In genomic region chr2:64049633-64050220, GRCh38 we compare ENCODE assay signal across 7 cellular contexts. TPM values are rescaled to one million over a fixed set of nuclear protein-coding genes. Genes with fewer than 3 reads are reported as not detected.
DNase-seq lines count a peak whose midpoint lies in the region; ATAC-seq, FAIRE-seq and TF ChIP-seq lines count a peak whose summit lies in the region.

No MANE protein-coding gene starts in this region.

- H3K27me3 Mint-ChIP-seq in T-cell, result no peaks in the 10 kb centered on the region

- DNase-seq in GM12891 (ENCODE audit: insufficient read length, low spot score) (peak; percentile 32), NCI-H1436 (lab: John Stamatoyannopoulos, UW) (peak; percentile 61), T-cell (peak; percentile 44 to 76 (median 64)), adipocyte (ENCODE audit: low read depth) (peak; percentile 85), left ventricle myocardium superior (peak; percentile 44), skeletal muscle cell (ENCODE audit: low read depth) (peak; percentile 21)

- H3K27ac Mint-ChIP-seq in T-cell, result peak overlapping the region; percentile 58 to 77

- no peaks in the 10 kb centered on the region for H3K27me3 ChIP-seq in adipocyte (replicated peaks; ENCODE audit: control insufficient read depth, insufficient read depth, low read length)

- peak; percentile 94 for FAIRE-seq in GM12891 (lab: Jason Lieb, UNC)

- CTCF ChIA-PET in T-cell (lab: Charles Lee), result interaction anchor here (0.6 to 11.0 kb wide), 21 partner anchors 14 to 557 kb away, joined by 3 to 185 read pairs (median 4); partner anchors contain the start of gene AFTPH (in 1 of the 2)

- intact Hi-C loops in left ventricle myocardium superior (cut with micrococcal nuclease), result loop anchor here (2.0 to 5.0 kb wide), 2 partner anchors 278 to 439 kb away; no protein-coding TSS in a partner anchor

- POLR2A ChIA-PET in T-cell (lab: Charles Lee), result interaction anchor here in 1 of 2 donors (0.6 to 0.7 kb wide), 3 partner anchors 41 to 377 kb away, joined by 3 to 13 read pairs (median 3); no protein-coding TSS in a partner anchor

- peak; percentile 77 for ATAC-seq in HG02678 (IDR thresholded peaks at IDR 0.05; ENCODE audit: unreplicated experiment)
- peak; percentile 89 to 91 (median 90) for ATAC-seq in T-cell (replicated peaks in 1 of 4)
- peak; percentile 86 for ATAC-seq in left ventricle myocardium superior

- H3K4me3 Mint-ChIP-seq in T-cell, result no peak overlapping the region

- peaks cover 3% of the 10 kb centered on the region for H3K4me1 ChIP-seq in adipocyte (ENCODE audit: control insufficient read depth, insufficient read depth, low read length)

- peaks cover 36 to 49% (median 36%) of the 10 kb centered on the region in 3 donors for H3K4me1 Mint-ChIP-seq in T-cell

- H3K9me3 Mint-ChIP-seq in T-cell, result no peaks in the 10 kb centered on the region

- no peaks in the 10 kb centered on the region for H3K9me3 ChIP-seq in adipocyte (ENCODE audit: control insufficient read depth, low read length)

- H3K4me3 ChIP-seq in adipocyte (ENCODE audit: low read length) (no peak overlapping the region), skeletal muscle cell (ENCODE audit: low read depth, low read length) (no peak overlapping the region)

- no peak for TF ChIP-seq POLR2A in GM12891 (IDR thresholded peaks at IDR 0.05; ENCODE audit: low read depth, low read length)

- no peaks in the 10 kb centered on the region for H3K36me3 ChIP-seq in adipocyte (ENCODE audit: control insufficient read depth, insufficient read depth, low read length, severe bottlenecking)

- H3K9ac ChIP-seq in adipocyte (ENCODE audit: low read length), result no peak overlapping the region

- H3K36me3 Mint-ChIP-seq in T-cell, result no peaks in the 10 kb centered on the region

TF ChIP-seq in GM12891, 5 proteins besides CTCF, POLR2A, EP300 and RAD21:
- peak; percentile 90 for TF ChIP-seq SPI1 (IDR thresholded peaks at IDR 0.05; ENCODE audit: low read depth, low read length)
- no peak for TF ChIP-seq TAF1 (IDR thresholded peaks at IDR 0.05; ENCODE audit: low read depth, low read length)
- TF ChIP-seq POU2F2 (IDR thresholded peaks at IDR 0.05; ENCODE audit: low read depth, low read length), result 0 out of 2 replicates have a peak, but pooled peaks have one; percentile 30
- no peak for TF ChIP-seq PAX5 (IDR thresholded peaks at IDR 0.05; ENCODE audit: insufficient read depth, low read length, severe bottlenecking)

RNA-seq across cellular contexts. Expression of gene VPS54, which starts 30.5 kb away (rescaled TPM):
- polyA plus RNA-seq in GM12891 (2012; ENCODE audit: low read depth, missing spikeins), result 6.4 TPM
- 10 to 100 TPM; 12.3 to 15.1 (median 12.8) TPM for total RNA-seq in T-cell
- 10.7 TPM for total RNA-seq in left ventricle myocardium superior

Comparison
In these comparisons a context has a peak if more than half of its experiments do, and no peak if none do; other contexts are left out.
1. DNase-seq: peak in every context shown above with its lines; median percentile 85 in adipocyte; 64 in T-cell; 61 in NCI-H1436; 44 in left ventricle myocardium superior; 32 in GM12891; 21 in skeletal muscle cell.